In the genomic region with DNA sequence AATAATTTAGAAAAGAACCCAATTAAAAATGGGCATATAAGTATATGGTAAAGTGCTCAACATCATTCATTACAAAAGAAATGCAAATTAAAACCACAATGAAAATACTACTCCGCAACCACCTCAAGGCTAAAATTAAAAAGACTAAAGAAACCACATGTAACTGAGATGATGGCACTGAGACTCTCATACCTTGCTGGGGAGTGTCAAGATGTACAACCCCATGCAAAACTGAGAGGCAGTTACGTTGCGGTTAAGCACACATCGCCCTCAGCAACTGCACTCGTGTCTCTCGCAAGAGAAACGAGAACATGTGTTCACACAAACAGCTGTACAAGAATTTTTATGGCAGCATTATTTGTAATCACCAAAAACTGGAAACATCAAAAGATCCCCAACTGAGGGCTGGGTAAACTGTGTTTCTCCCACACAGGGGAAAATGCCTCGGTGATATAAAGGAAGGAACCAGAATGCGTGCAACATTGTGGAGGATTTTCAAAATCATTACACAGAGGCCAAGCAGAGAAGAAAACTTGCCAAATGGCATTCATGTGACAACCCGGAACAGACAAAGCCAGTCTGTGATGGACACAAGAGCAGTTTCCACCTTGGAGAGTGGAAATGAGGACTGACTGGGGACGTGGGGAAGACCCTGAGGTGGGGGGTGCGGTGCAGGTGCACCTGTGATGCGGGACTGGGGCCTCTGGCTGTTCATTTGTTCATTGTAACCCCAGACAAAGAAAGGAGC, we compare ENCODE assay signal across 9 cellular contexts.
A peak's percentile ranks its signal among the peaks of the same experiment; 100 is the strongest.
DNase-seq lines count a peak whose midpoint lies in the region; ATAC-seq lines count a peak whose summit lies in the region.
"Had no signal": no experiment of that assay in that cellular context is flagged by ENCODE, and none has a peak within 500 bp of the region (broad histone marks: within the 10 kb centered on the region; RNA-seq: fewer than 3 reads in every experiment).

No MANE protein-coding gene starts in this region.

- no peaks in the 10 kb centered on the region for H3K9me3 ChIP-seq in effector memory CD4-positive, alpha-beta T cell (ENCODE audit: control insufficient read depth, low read length)
- H3K9me3 ChIP-seq: adrenal gland had no signal

- no peak overlapping the region for H3K4me3 ChIP-seq in effector memory CD4-positive, alpha-beta T cell (ENCODE audit: insufficient read depth, low read depth, low read length, poor library complexity, severe bottlenecking)
- H3K4me3 ChIP-seq: adrenal gland had no signal

- H3K36me3 ChIP-seq in effector memory CD4-positive, alpha-beta T cell (ENCODE audit: control insufficient read depth, insufficient read depth, low read length), result no peaks in the 10 kb centered on the region
- H3K36me3 ChIP-seq: adrenal gland had no signal

- H3K27ac ChIP-seq in effector memory CD4-positive, alpha-beta T cell (ENCODE audit: insufficient read depth, low read length, poor library complexity, severe bottlenecking), result no peak overlapping the region
- H3K27ac ChIP-seq: adrenal gland had no signal

- DNase-seq in activated CD4-positive, CD25-positive, alpha-beta regulatory T cell treated with anti-CD3 and anti-CD28 coated beads, Interleukin-2, amount 50 U/mL, for 72 hours, result peak; percentile 41
- peak; percentile 8 for DNase-seq in stimulated activated CD4-positive, alpha-beta T cell treated with anti-CD3 and anti-CD28 coated beads, Interleukin-4, amount 100 ng/mL, for 1 hour
- no peak for DNase-seq in activated effector memory CD4-positive, alpha-beta T cell treated with anti-CD3 and anti-CD28 coated beads, Interleukin-2, amount 50 U/mL, for 16 hours
- DNase-seq in NCI-H128 (lab: John Stamatoyannopoulos, UW; ENCODE audit: unreplicated experiment), result no peak
- DNase-seq in effector memory CD4-positive, alpha-beta T cell, result no peak
- no peak for DNase-seq in CD1c-positive myeloid dendritic cell (ENCODE audit: extremely low spot score)
- DNase-seq: adrenal gland had no signal

- no peaks in the 10 kb centered on the region for H3K27me3 ChIP-seq in effector memory CD4-positive, alpha-beta T cell (replicated peaks; ENCODE audit: control insufficient read depth, insufficient read depth, low read length, poor library complexity, severe bottlenecking)
- H3K27me3 ChIP-seq: adrenal gland had no signal

- ATAC-seq in GM19023 (IDR thresholded peaks at IDR 0.05; ENCODE audit: unreplicated experiment) (peak; percentile 100), HG02798 (IDR thresholded peaks at IDR 0.05; ENCODE audit: poor library complexity, unreplicated experiment) (peak; percentile 100)

- H3K4me1 ChIP-seq in effector memory CD4-positive, alpha-beta T cell (ENCODE audit: control insufficient read depth, insufficient read depth, low read length, poor library complexity, severe bottlenecking), result no peaks in the 10 kb centered on the region
- H3K4me1 ChIP-seq: adrenal gland had no signal

Comparison
In these comparisons a context has a peak if more than half of its experiments do, and no peak if none do; other contexts are left out.
1. DNase-seq: peak in activated CD4-positive, CD25-positive, alpha-beta regulatory T cell treated with anti-CD3 and anti-CD28 coated beads, Interleukin-2, amount 50 U/mL, for 72 hours (single experiment) and stimulated activated CD4-positive, alpha-beta T cell treated with anti-CD3 and anti-CD28 coated beads, Interleukin-4, amount 100 ng/mL, for 1 hour (single experiment); none in activated effector memory CD4-positive, alpha-beta T cell treated with anti-CD3 and anti-CD28 coated beads, Interleukin-2, amount 50 U/mL, for 16 hours (single experiment), NCI-H128 (single experiment), effector memory CD4-positive, alpha-beta T cell (0 of 3) and CD1c-positive myeloid dendritic cell (single experiment).